ENCODE assay signal across 8 cellular contexts in the genomic region with DNA sequence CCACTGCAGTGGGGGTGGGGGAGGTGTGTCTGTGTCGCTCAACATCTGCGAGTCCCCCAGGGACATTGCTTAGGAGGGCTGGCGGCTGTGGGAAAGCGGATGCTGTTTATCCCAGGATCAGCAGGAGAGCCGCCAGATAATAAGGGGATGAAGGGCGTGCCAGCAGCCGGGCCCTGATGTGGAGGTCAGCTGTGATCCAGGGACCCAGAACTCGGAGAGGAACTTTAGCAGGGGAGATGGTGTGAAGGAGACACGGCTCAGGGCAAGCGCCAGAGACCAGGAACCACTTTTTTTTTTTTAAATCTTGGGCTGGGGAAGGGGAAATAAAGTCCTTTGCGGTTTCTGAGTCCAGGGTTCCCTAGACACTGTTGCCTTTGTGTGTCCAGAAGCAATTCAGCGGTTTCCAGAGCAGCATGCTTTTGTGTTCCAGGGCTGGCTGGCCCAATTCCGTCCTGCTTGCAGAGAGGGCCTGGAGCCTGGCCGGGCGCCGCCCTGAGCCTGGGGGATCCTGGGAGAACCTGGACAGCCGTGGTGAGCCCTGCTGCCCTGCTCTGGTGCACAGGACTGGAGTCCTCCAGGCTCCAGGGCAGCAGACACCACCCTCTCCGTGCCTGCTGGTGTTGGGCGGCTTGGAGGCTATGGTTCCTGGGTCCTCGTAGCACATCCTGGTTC. TPM values are rescaled to one million over a fixed set of nuclear protein-coding genes. Genes with fewer than 3 reads are reported as not detected.
DNase-seq lines count a peak whose midpoint lies in the region; ATAC-seq, FAIRE-seq and TF ChIP-seq lines count a peak whose summit lies in the region.

A gene with protein sequence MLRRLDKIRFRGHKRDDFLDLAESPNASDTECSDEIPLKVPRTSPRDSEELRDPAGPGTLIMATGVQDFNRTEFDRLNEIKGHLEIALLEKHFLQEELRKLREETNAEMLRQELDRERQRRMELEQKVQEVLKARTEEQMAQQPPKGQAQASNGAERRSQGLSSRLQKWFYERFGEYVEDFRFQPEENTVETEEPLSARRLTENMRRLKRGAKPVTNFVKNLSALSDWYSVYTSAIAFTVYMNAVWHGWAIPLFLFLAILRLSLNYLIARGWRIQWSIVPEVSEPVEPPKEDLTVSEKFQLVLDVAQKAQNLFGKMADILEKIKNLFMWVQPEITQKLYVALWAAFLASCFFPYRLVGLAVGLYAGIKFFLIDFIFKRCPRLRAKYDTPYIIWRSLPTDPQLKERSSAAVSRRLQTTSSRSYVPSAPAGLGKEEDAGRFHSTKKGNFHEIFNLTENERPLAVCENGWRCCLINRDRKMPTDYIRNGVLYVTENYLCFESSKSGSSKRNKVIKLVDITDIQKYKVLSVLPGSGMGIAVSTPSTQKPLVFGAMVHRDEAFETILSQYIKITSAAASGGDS (plus strand): TSS at position 557 of the 672 bp plus-strand sequence. CDS start 6,414 bp downstream, outside the sequence.

- 0 out of 2 replicates have a peak, but pooled peaks cover 2% of the 10 kb centered on the region for H3K4me1 ChIP-seq in HEK293 (ENCODE audit: control insufficient read depth, insufficient read depth, low read length)

- POLR2A ChIA-PET in HEK293 (lab: Yijun Ruan, JAX) = no interaction called here

- ATAC-seq in GM21447 (IDR thresholded peaks at IDR 0.05; ENCODE audit: unreplicated experiment) = no peak

- FAIRE-seq in frontal cortex (lab: Jason Lieb, UNC) (no peak), H54 (lab: Jason Lieb, UNC) (no peak)

- H3K9me3 ChIP-seq in HEK293 (ENCODE audit: control insufficient read depth, insufficient read depth, low read depth, low read length) = no peaks in the 10 kb centered on the region

- H3K27ac ChIP-seq in HEK293 (ENCODE audit: extremely low read depth, low read depth, low read length) = no peak within 1 kb of the TSS

- no peak for TF ChIP-seq CTCF in HEK293 (tag by site-specific recombination; IDR thresholded peaks at IDR 0.05)

- TF ChIP-seq POLR2A in H54 (IDR thresholded peaks at IDR 0.05; ENCODE audit: low read depth, low read length) = no peak

- no peak within 1 kb of the TSS for H3K4me3 ChIP-seq in HEK293 (ENCODE audit: low read depth, low read length)

- peak; percentile 88 for DNase-seq in SK-N-DZ (ENCODE audit: low spot score)
- DNase-seq in frontal cortex (ENCODE audit: low spot score in 2 of 2) = peak; percentile 62 to 73
- DNase-seq in pons (ENCODE audit: low spot score) = peak; percentile 87
- DNase-seq in H54 (ENCODE audit: insufficient read length, low spot score) = no peak
- no peak for DNase-seq in DMS153 treated with DMSO at 0.1 percent for 48 hours (lab: John Stamatoyannopoulos, UW; ENCODE audit: unreplicated experiment)
- no peak for DNase-seq in GM19238 (ENCODE audit: insufficient read length, low spot score)

- CTCF ChIA-PET in HEK293 (lab: Yijun Ruan, JAX) = no interaction called here

- no peaks in the 10 kb centered on the region; a peak in 1 of 3 replicates for H3K36me3 ChIP-seq in HEK293 (ENCODE audit: control insufficient read depth in 2 of 2, insufficient read depth in 1 of 2, low read length in 2 of 2)

TF ChIP-seq in HEK293, 187 proteins besides CTCF, POLR2A, EP300 and RAD21:
- TF ChIP-seq, protein P1, sequence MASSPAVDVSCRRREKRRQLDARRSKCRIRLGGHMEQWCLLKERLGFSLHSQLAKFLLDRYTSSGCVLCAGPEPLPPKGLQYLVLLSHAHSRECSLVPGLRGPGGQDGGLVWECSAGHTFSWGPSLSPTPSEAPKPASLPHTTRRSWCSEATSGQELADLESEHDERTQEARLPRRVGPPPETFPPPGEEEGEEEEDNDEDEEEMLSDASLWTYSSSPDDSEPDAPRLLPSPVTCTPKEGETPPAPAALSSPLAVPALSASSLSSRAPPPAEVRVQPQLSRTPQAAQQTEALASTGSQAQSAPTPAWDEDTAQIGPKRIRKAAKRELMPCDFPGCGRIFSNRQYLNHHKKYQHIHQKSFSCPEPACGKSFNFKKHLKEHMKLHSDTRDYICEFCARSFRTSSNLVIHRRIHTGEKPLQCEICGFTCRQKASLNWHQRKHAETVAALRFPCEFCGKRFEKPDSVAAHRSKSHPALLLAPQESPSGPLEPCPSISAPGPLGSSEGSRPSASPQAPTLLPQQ (tag by site-specific recombination; IDR thresholded peaks at IDR 0.05) = peak; percentile 41; the same call in 1 of the 2 replicates
- TF ChIP-seq, protein P2, sequence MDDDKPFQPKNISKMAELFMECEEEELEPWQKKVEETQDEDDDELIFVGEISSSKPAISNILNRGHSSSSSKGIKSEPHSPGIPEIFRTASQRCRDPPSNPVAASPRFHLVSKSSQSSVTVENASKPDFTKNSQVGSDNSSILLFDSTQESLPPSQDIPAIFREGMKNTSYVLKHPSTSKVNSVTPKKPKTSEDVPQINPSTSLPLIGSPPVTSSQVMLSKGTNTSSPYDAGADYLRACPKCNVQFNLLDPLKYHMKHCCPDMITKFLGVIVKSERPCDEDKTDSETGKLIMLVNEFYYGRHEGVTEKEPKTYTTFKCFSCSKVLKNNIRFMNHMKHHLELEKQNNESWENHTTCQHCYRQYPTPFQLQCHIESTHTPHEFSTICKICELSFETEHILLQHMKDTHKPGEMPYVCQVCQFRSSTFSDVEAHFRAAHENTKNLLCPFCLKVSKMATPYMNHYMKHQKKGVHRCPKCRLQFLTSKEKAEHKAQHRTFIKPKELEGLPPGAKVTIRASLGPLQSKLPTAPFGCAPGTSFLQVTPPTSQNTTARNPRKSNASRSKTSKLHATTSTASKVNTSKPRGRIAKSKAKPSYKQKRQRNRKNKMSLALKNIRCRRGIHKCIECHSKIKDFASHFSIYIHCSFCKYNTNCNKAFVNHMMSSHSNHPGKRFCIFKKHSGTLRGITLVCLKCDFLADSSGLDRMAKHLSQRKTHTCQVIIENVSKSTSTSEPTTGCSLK (tag by site-specific recombination; IDR thresholded peaks at IDR 0.05) = no peak
- TF ChIP-seq, protein P3, sequence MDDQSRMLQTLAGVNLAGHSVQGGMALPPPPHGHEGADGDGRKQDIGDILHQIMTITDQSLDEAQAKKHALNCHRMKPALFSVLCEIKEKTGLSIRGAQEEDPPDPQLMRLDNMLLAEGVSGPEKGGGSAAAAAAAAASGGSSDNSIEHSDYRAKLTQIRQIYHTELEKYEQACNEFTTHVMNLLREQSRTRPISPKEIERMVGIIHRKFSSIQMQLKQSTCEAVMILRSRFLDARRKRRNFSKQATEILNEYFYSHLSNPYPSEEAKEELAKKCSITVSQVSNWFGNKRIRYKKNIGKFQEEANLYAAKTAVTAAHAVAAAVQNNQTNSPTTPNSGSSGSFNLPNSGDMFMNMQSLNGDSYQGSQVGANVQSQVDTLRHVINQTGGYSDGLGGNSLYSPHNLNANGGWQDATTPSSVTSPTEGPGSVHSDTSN (CRISPR knock-in tag; IDR thresholded peaks at IDR 0.05) = no peak
- TF ChIP-seq ZNF670 (tag by site-specific recombination; IDR thresholded peaks at IDR 0.05; ENCODE audit: low read depth) (no peak), ZBTB17 (tag by site-specific recombination; IDR thresholded peaks at IDR 0.05) (no peak), ZNF354C (tag by site-specific recombination; IDR thresholded peaks at IDR 0.05; ENCODE audit: borderline replicate concordance, low read depth) (no peak), ZNF416 (tag by site-specific recombination; IDR thresholded peaks at IDR 0.05) (no peak), ZNF114 (tag by site-specific recombination; IDR thresholded peaks at IDR 0.05) (no peak)
- TF ChIP-seq, protein P4, sequence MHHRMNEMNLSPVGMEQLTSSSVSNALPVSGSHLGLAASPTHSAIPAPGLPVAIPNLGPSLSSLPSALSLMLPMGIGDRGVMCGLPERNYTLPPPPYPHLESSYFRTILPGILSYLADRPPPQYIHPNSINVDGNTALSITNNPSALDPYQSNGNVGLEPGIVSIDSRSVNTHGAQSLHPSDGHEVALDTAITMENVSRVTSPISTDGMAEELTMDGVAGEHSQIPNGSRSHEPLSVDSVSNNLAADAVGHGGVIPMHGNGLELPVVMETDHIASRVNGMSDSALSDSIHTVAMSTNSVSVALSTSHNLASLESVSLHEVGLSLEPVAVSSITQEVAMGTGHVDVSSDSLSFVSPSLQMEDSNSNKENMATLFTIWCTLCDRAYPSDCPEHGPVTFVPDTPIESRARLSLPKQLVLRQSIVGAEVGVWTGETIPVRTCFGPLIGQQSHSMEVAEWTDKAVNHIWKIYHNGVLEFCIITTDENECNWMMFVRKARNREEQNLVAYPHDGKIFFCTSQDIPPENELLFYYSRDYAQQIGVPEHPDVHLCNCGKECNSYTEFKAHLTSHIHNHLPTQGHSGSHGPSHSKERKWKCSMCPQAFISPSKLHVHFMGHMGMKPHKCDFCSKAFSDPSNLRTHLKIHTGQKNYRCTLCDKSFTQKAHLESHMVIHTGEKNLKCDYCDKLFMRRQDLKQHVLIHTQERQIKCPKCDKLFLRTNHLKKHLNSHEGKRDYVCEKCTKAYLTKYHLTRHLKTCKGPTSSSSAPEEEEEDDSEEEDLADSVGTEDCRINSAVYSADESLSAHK (tag by site-specific recombination; IDR thresholded peaks at IDR 0.05) = peak; percentile 79
- TF ChIP-seq, protein P5, sequence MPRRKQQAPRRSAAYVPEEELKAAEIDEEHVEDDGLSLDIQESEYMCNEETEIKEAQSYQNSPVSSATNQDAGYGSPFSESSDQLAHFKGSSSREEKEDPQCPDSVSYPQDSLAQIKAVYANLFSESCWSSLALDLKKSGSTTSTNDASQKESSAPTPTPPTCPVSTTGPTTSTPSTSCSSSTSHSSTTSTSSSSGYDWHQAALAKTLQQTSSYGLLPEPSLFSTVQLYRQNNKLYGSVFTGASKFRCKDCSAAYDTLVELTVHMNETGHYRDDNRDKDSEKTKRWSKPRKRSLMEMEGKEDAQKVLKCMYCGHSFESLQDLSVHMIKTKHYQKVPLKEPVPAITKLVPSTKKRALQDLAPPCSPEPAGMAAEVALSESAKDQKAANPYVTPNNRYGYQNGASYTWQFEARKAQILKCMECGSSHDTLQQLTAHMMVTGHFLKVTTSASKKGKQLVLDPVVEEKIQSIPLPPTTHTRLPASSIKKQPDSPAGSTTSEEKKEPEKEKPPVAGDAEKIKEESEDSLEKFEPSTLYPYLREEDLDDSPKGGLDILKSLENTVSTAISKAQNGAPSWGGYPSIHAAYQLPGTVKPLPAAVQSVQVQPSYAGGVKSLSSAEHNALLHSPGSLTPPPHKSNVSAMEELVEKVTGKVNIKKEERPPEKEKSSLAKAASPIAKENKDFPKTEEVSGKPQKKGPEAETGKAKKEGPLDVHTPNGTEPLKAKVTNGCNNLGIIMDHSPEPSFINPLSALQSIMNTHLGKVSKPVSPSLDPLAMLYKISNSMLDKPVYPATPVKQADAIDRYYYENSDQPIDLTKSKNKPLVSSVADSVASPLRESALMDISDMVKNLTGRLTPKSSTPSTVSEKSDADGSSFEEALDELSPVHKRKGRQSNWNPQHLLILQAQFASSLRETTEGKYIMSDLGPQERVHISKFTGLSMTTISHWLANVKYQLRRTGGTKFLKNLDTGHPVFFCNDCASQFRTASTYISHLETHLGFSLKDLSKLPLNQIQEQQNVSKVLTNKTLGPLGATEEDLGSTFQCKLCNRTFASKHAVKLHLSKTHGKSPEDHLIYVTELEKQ (tag by site-specific recombination; IDR thresholded peaks at IDR 0.05; ENCODE audit: borderline replicate concordance) = no peak

RNA-seq across cellular contexts. Expression of the gene that starts here (rescaled TPM):
- 28.9 and 29.1 TPM in 2 replicates for polyA plus RNA-seq in SK-N-DZ (2014; cell fraction: cytosol; rRNA removed)
- polyA plus RNA-seq in SK-N-DZ (2014; cell fraction: nucleus; rRNA removed) = 45.5 and 75.0 TPM in 2 replicates
- 49.7 TPM for total RNA-seq in frontal cortex

Comparison
In these comparisons a context has a peak if more than half of its experiments do, and no peak if none do; other contexts are left out.
1. DNase-seq: peak in SK-N-DZ (single experiment), frontal cortex (2 of 2) and pons (single experiment); none in H54 (single experiment), DMS153 treated with DMSO at 0.1 percent for 48 hours (single experiment) and GM19238 (single experiment).